In genomic region chr7:115007751-115008150, GRCh38 we compare ENCODE assay signal across 14 cellular contexts.
DNase-seq lines count a peak whose midpoint lies in the region; ATAC-seq and TF ChIP-seq lines count a peak whose summit lies in the region.
"Had no signal": no experiment of that assay in that cellular context is flagged by ENCODE, and none has a peak within 500 bp of the region (broad histone marks: within the 10 kb centered on the region; RNA-seq: fewer than 3 reads in every experiment).

No MANE protein-coding gene starts in this region.

- H3K36me3 ChIP-seq in trophoblast cell (ENCODE audit: control insufficient read depth in 1 of 2, insufficient read depth in 2 of 2, low read length in 2 of 2) (no peaks in the 10 kb centered on the region), lower lobe of right lung (no peaks in the 10 kb centered on the region)
- H3K36me3 ChIP-seq: WERI-Rb-1 had no signal

- H3K79me2 ChIP-seq in trophoblast cell (ENCODE audit: control insufficient read depth, insufficient read depth, low read length, poor library complexity), result no peaks in the 10 kb centered on the region

- no peak for DNase-seq in stimulated activated naive CD8-positive, alpha-beta T cell treated with anti-CD3 and anti-CD28 coated beads, Interleukin-15, Interleukin-2, amounts not matched to agents 100 U/mL and 50 U/mL, for 24 hours
- DNase-seq in activated naive CD8-positive, alpha-beta T cell treated with anti-CD3 and anti-CD28 coated beads, Interleukin-2, amount 10 ng/mL, durations not matched to agents 7 days and 5 days, result no peak
- DNase-seq in naive thymus-derived CD8-positive, alpha-beta T cell, result no peak
- DNase-seq in trophoblast cell, result no peak
- DNase-seq in NOMO-1 treated with DMSO at 0.1 percent for 48 hours (lab: John Stamatoyannopoulos, UW; ENCODE audit: unreplicated experiment), result no peak
- no peak for DNase-seq in stimulated activated CD4-positive, alpha-beta T cell treated with anti-CD3 and anti-CD28 coated beads, Interleukin-4, amount 100 ng/mL, for 1 hour
- no peak for DNase-seq in lower lobe of right lung
- DNase-seq: DMS 273 treated with DMSO at 0.1 percent for 48 hours, hippocampal formation, Kasumi-1, WERI-Rb-1 had no signal

- no peak overlapping the region for H3K9ac ChIP-seq in trophoblast cell (ENCODE audit: low read length)

- no peak overlapping the region for H2BK12ac ChIP-seq in trophoblast cell (ENCODE audit: low read length)

- no peaks in the 10 kb centered on the region for H3K4me1 ChIP-seq in trophoblast cell (ENCODE audit: control insufficient read depth in 1 of 2, insufficient read depth in 2 of 2, low read length in 2 of 2)
- H3K4me1 ChIP-seq in lower lobe of right lung, result peaks cover 26% of the 10 kb centered on the region

- no peaks in the 10 kb centered on the region for H3K27me3 Mint-ChIP-seq in stimulated activated naive CD8-positive, alpha-beta T cell treated with anti-CD3 and anti-CD28 coated beads, Interleukin-15, Interleukin-2, amounts not matched to agents 100 ng/mL and 50 ng/mL, for 24 hours
- no peaks in the 10 kb centered on the region for H3K27me3 Mint-ChIP-seq in activated naive CD8-positive, alpha-beta T cell treated with anti-CD3 and anti-CD28 coated beads, Interleukin-2, amount 10 ng/mL, durations not matched to agents 7 days and 5 days
- H3K27me3 Mint-ChIP-seq in naive thymus-derived CD8-positive, alpha-beta T cell, result no peaks in the 10 kb centered on the region

- no peak for TF ChIP-seq CTCF in lower lobe of right lung (IDR thresholded peaks at IDR 0.05)

- H3K23ac ChIP-seq in trophoblast cell (ENCODE audit: low read length), result no peak overlapping the region

- peaks cover 53% of the 10 kb centered on the region for H3K36me3 Mint-ChIP-seq in stimulated activated naive CD8-positive, alpha-beta T cell treated with anti-CD3 and anti-CD28 coated beads, Interleukin-15, Interleukin-2, amounts not matched to agents 100 ng/mL and 50 ng/mL, for 24 hours (ENCODE audit: low read depth)
- H3K36me3 Mint-ChIP-seq in activated naive CD8-positive, alpha-beta T cell treated with anti-CD3 and anti-CD28 coated beads, Interleukin-2, amount 10 ng/mL, durations not matched to agents 7 days and 5 days, result peaks cover 52% of the 10 kb centered on the region
- H3K36me3 Mint-ChIP-seq in naive thymus-derived CD8-positive, alpha-beta T cell, result peaks cover 0 to 17% (median 8%) of the 10 kb centered on the region in 3 donors

- no peak overlapping the region for H4K8ac ChIP-seq in trophoblast cell (ENCODE audit: low read depth, low read length)

- H3K4me1 Mint-ChIP-seq in stimulated activated naive CD8-positive, alpha-beta T cell treated with anti-CD3 and anti-CD28 coated beads, Interleukin-15, Interleukin-2, amounts not matched to agents 100 ng/mL and 50 ng/mL, for 24 hours (ENCODE audit: low read depth), result peaks cover 73% of the 10 kb centered on the region
- peaks cover 56% of the 10 kb centered on the region for H3K4me1 Mint-ChIP-seq in activated naive CD8-positive, alpha-beta T cell treated with anti-CD3 and anti-CD28 coated beads, Interleukin-2, amount 10 ng/mL, durations not matched to agents 7 days and 5 days
- peaks cover 43 to 72% (median 68%) of the 10 kb centered on the region in 4 donors for H3K4me1 Mint-ChIP-seq in naive thymus-derived CD8-positive, alpha-beta T cell

- WGBS in trophoblast cell (ENCODE audit: extremely low coverage, insufficient coverage, insufficient read length), result no CpG with 5 or more reads among the region's 7 CpGs

- H3K9me3 ChIP-seq in trophoblast cell (ENCODE audit: insufficient read depth, low read depth, low read length), result peaks cover 2% of the 10 kb centered on the region
- no peaks in the 10 kb centered on the region for H3K9me3 ChIP-seq in lower lobe of right lung

- H3K4me2 ChIP-seq in trophoblast cell (ENCODE audit: low read length), result no peak overlapping the region

- H4K91ac ChIP-seq in trophoblast cell (ENCODE audit: low read depth, low read length), result no peak overlapping the region

- no peaks in the 10 kb centered on the region for H3K79me1 ChIP-seq in trophoblast cell (ENCODE audit: low read length)

- no peak overlapping the region for H2AFZ ChIP-seq in trophoblast cell (ENCODE audit: insufficient read depth, low read length, poor library complexity)

- peaks cover 6% of the 10 kb centered on the region for H3K9me3 Mint-ChIP-seq in stimulated activated naive CD8-positive, alpha-beta T cell treated with anti-CD3 and anti-CD28 coated beads, Interleukin-15, Interleukin-2, amounts not matched to agents 100 ng/mL and 50 ng/mL, for 24 hours
- H3K9me3 Mint-ChIP-seq in activated naive CD8-positive, alpha-beta T cell treated with anti-CD3 and anti-CD28 coated beads, Interleukin-2, amount 10 ng/mL, durations not matched to agents 7 days and 5 days, result no peaks in the 10 kb centered on the region
- no peaks in the 10 kb centered on the region for H3K9me3 Mint-ChIP-seq in naive thymus-derived CD8-positive, alpha-beta T cell

- peak overlapping the region; percentile 79 for H3K27ac Mint-ChIP-seq in stimulated activated naive CD8-positive, alpha-beta T cell treated with anti-CD3 and anti-CD28 coated beads, Interleukin-15, Interleukin-2, amounts not matched to agents 100 ng/mL and 50 ng/mL, for 24 hours
- peak overlapping the region; percentile 95 for H3K27ac Mint-ChIP-seq in activated naive CD8-positive, alpha-beta T cell treated with anti-CD3 and anti-CD28 coated beads, Interleukin-2, amount 10 ng/mL, durations not matched to agents 7 days and 5 days
- peak overlapping the region in 9 of 10 donors; percentile 55 to 94 (median 86) for H3K27ac Mint-ChIP-seq in naive thymus-derived CD8-positive, alpha-beta T cell

- H2BK120ac ChIP-seq in trophoblast cell (ENCODE audit: insufficient read depth, low read length, poor library complexity), result no peak overlapping the region

- H2AK5ac ChIP-seq in trophoblast cell (ENCODE audit: low read length), result no peak overlapping the region

- ATAC-seq in stimulated activated naive CD8-positive, alpha-beta T cell treated with anti-CD3 and anti-CD28 coated beads, Interleukin-15, Interleukin-2, amounts not matched to agents 100 U/mL and 50 U/mL, for 24 hours, result no peak
- no peak for ATAC-seq in activated naive CD8-positive, alpha-beta T cell treated with anti-CD3 and anti-CD28 coated beads, Interleukin-2, amount 10 ng/mL, durations not matched to agents 7 days and 5 days (ENCODE audit: low read depth)
- ATAC-seq in naive thymus-derived CD8-positive, alpha-beta T cell, result no peak
- no peak for ATAC-seq in lower lobe of right lung

- H3K4me3 ChIP-seq in trophoblast cell (ENCODE audit: low read depth, low read length) (no peak overlapping the region), lower lobe of right lung (no peak overlapping the region)
- H3K4me3 ChIP-seq: SK-N-MC had no signal

- no peak overlapping the region for H3K18ac ChIP-seq in trophoblast cell (ENCODE audit: low read length)

- intact Hi-C loops in lower lobe of right lung (cut with DNase I), result no loop called here

- no peak overlapping the region for H3K14ac ChIP-seq in trophoblast cell (ENCODE audit: low read length)

- POLR2A ChIA-PET in activated naive CD8-positive, alpha-beta T cell treated with anti-CD3 and anti-CD28 coated beads, Interleukin-2, amount 10 ng/mL, durations not matched to agents 7 days and 5 days (lab: Charles Lee), result interaction anchor here (0.6 to 4.6 kb wide), 2 partner anchors 84 to 1199 kb away, joined by 3 to 54 read pairs; partner anchors contain the start of gene MDFIC
- POLR2A ChIA-PET in naive thymus-derived CD8-positive, alpha-beta T cell (lab: Charles Lee), result no interaction called here

- no peaks in the 10 kb centered on the region for H3K27me3 ChIP-seq in trophoblast cell (ENCODE audit: insufficient read depth, low read length)
- no peaks in the 10 kb centered on the region for H3K27me3 ChIP-seq in lower lobe of right lung (ENCODE audit: low read depth)

- H3K4me3 Mint-ChIP-seq in stimulated activated naive CD8-positive, alpha-beta T cell treated with anti-CD3 and anti-CD28 coated beads, Interleukin-15, Interleukin-2, amounts not matched to agents 100 ng/mL and 50 ng/mL, for 24 hours, result peak overlapping the region; percentile 50
- H3K4me3 Mint-ChIP-seq in activated naive CD8-positive, alpha-beta T cell treated with anti-CD3 and anti-CD28 coated beads, Interleukin-2, amount 10 ng/mL, durations not matched to agents 7 days and 5 days, result peak overlapping the region; percentile 80
- peak overlapping the region in 7 of 10 donors; percentile 38 to 80 (median 70) for H3K4me3 Mint-ChIP-seq in naive thymus-derived CD8-positive, alpha-beta T cell

- H3K27ac ChIP-seq in trophoblast cell (ENCODE audit: low read depth, low read length) (no peak overlapping the region), lower lobe of right lung (no peak overlapping the region)
- H3K27ac ChIP-seq: HL-60, SK-N-MC, WERI-Rb-1 had no signal

- H2BK5ac ChIP-seq in trophoblast cell (ENCODE audit: low read depth, low read length, poor library complexity), result no peak overlapping the region

- no peak overlapping the region for H3K4ac ChIP-seq in trophoblast cell (ENCODE audit: low read depth, low read length)

- no peak overlapping the region for H4K12ac ChIP-seq in trophoblast cell (ENCODE audit: low read depth, low read length)
